Comparison of ENCODE assay signal across 24 cellular contexts in genomic region chr19:41189425-41190065, GRCh38. TPM values are rescaled to one million over a fixed set of nuclear protein-coding genes. Genes with fewer than 3 reads are reported as not detected.
DNase-seq lines count a peak whose midpoint lies in the region; ATAC-seq and FAIRE-seq lines count a peak whose summit lies in the region.
"Had no signal": no experiment of that assay in that cellular context is flagged by ENCODE, and none has a peak within 500 bp of the region (broad histone marks: within the 10 kb centered on the region; RNA-seq: fewer than 3 reads in every experiment).

No MANE protein-coding gene starts in this region.

- H3K36me3 Mint-ChIP-seq in activated T-cell treated with anti-CD3 and anti-CD28 coated beads, Interleukin-2, amount 50 U/mL, for 4 hours (ENCODE audit: insufficient read depth), result no peaks in the 10 kb centered on the region
- H3K36me3 Mint-ChIP-seq: activated naive CD4-positive, alpha-beta T cell treated with anti-CD3 and anti-CD28 coated beads, Interleukin-2, amount 10 ng/mL, durations not matched to agents 7 days and 5 days had no signal

- H3K4me3 Mint-ChIP-seq in activated T-cell treated with anti-CD3 and anti-CD28 coated beads, Interleukin-2, amount 50 U/mL, for 4 hours, result no peak overlapping the region
- H3K4me3 Mint-ChIP-seq: activated B cell treated with CpG ODN at 0.5 μM for 24 hours; activated CD8-positive, alpha-beta T cell treated with anti-CD3 and anti-CD28 coated beads for 36 hours; activated naive CD4-positive, alpha-beta T cell treated with anti-CD3 and anti-CD28 coated beads, Interleukin-2, amount 10 ng/mL, durations not matched to agents 7 days and 5 days; CD4-positive, alpha-beta T cell; IgD-negative memory B cell; neural crest cell; stimulated activated naive CD8-positive, alpha-beta T cell treated with anti-CD3 and anti-CD28 coated beads, Interleukin-15, Interleukin-2, amounts not matched to agents 100 ng/mL and 50 ng/mL, for 24 hours had no signal

- H3K9me3 Mint-ChIP-seq in activated T-cell treated with anti-CD3 and anti-CD28 coated beads, Interleukin-2, amount 50 U/mL, for 4 hours, result no peaks in the 10 kb centered on the region
- H3K9me3 Mint-ChIP-seq: activated B cell treated with CpG ODN at 0.5 μM for 24 hours; activated CD8-positive, alpha-beta T cell treated with anti-CD3 and anti-CD28 coated beads for 36 hours; activated naive CD4-positive, alpha-beta T cell treated with anti-CD3 and anti-CD28 coated beads, Interleukin-2, amount 10 ng/mL, durations not matched to agents 7 days and 5 days; CD4-positive, alpha-beta T cell; IgD-negative memory B cell; neural crest cell; stimulated activated naive CD8-positive, alpha-beta T cell treated with anti-CD3 and anti-CD28 coated beads, Interleukin-15, Interleukin-2, amounts not matched to agents 100 ng/mL and 50 ng/mL, for 24 hours had no signal

- peaks cover 11% of the 10 kb centered on the region for H3K4me1 Mint-ChIP-seq in activated T-cell treated with anti-CD3 and anti-CD28 coated beads, Interleukin-2, amount 50 U/mL, for 4 hours (ENCODE audit: low read depth)

- peak; percentile 4 for FAIRE-seq in HTR-8/SVneo (lab: Jason Lieb, UNC)
- FAIRE-seq: frontal cortex had no signal

- peak; percentile 17 for DNase-seq in D341Med (ENCODE audit: low spot score)
- DNase-seq in HTR-8/SVneo (ENCODE audit: insufficient read length, low spot score), result no peak
- peak; percentile 69 for DNase-seq in amniotic epithelial cell (ENCODE audit: low read depth)
- DNase-seq in iPS-NIHi7 (ENCODE audit: extremely low spot score), result peak; percentile 73
- no peak for DNase-seq in DMS 273 (lab: John Stamatoyannopoulos, UW; ENCODE audit: unreplicated experiment)
- no peak for DNase-seq in retina
- DNase-seq in activated T-cell treated with anti-CD3 and anti-CD28 coated beads, Interleukin-2, amount 50 U/mL, for 4 hours, result no peak
- DNase-seq: activated B cell treated with CpG ODN at 0.5 μM for 24 hours; activated CD8-positive, alpha-beta T cell treated with anti-CD3 and anti-CD28 coated beads for 36 hours; activated naive CD4-positive, alpha-beta T cell treated with anti-CD3 and anti-CD28 coated beads, Interleukin-2, amount 10 ng/mL, durations not matched to agents 7 days and 5 days; activated T-cell treated with anti-CD3 and anti-CD28 coated beads, Interleukin-2, amount 50 U/mL, for 1 hour; aorta; CD4-positive, alpha-beta T cell; central memory CD4-positive, alpha-beta T cell; hypothalamus; left ventricle myocardium inferior; NCI-H226; stimulated activated CD4-positive, alpha-beta T cell treated with anti-CD3 and anti-CD28 coated beads, Interleukin-2, amount 100 ng/mL, for 48 hours had no signal

- H3K27me3 Mint-ChIP-seq in activated T-cell treated with anti-CD3 and anti-CD28 coated beads, Interleukin-2, amount 50 U/mL, for 4 hours (ENCODE audit: low read depth), result peaks cover 43% of the 10 kb centered on the region

- no peak for ATAC-seq in HG03039 (IDR thresholded peaks at IDR 0.05; ENCODE audit: unreplicated experiment)
- no peak for ATAC-seq in activated T-cell treated with anti-CD3 and anti-CD28 coated beads, Interleukin-2, amount 50 U/mL, for 4 hours
- ATAC-seq: activated CD8-positive, alpha-beta T cell treated with anti-CD3 and anti-CD28 coated beads for 36 hours had no signal

RNA-seq across cellular contexts. Expression of gene CYP2S1, which starts 3.5 kb away (rescaled TPM):
- total RNA-seq in activated T-cell treated with anti-CD3 and anti-CD28 coated beads, Interleukin-2, amount 50 U/mL, for 4 hours, result under 1 TPM; 0.24 to 0.30 (median 0.27) TPM
- total RNA-seq: activated B cell treated with CpG ODN at 0.5 μM for 24 hours; activated CD8-positive, alpha-beta T cell treated with anti-CD3 and anti-CD28 coated beads for 36 hours; neural crest cell; SK-MEL-5 had no signal

RNA-seq across cellular contexts. Expression of gene AXL, which starts 29.5 kb away (rescaled TPM):
- total RNA-seq in activated T-cell treated with anti-CD3 and anti-CD28 coated beads, Interleukin-2, amount 50 U/mL, for 4 hours, result under 1 TPM; 0.08 to 0.40 (median 0.30) TPM
- total RNA-seq: activated B cell treated with CpG ODN at 0.5 μM for 24 hours had no signal

Comparison
In these comparisons a context has a peak if more than half of its experiments do, and no peak if none do; other contexts are left out.
1. DNase-seq: peak in D341Med (single experiment), amniotic epithelial cell (single experiment) and iPS-NIHi7 (single experiment); none in HTR-8/SVneo (single experiment), DMS 273 (single experiment), retina (single experiment) and activated T-cell treated with anti-CD3 and anti-CD28 coated beads, Interleukin-2, amount 50 U/mL, for 4 hours (single experiment).